In the genomic region with DNA sequence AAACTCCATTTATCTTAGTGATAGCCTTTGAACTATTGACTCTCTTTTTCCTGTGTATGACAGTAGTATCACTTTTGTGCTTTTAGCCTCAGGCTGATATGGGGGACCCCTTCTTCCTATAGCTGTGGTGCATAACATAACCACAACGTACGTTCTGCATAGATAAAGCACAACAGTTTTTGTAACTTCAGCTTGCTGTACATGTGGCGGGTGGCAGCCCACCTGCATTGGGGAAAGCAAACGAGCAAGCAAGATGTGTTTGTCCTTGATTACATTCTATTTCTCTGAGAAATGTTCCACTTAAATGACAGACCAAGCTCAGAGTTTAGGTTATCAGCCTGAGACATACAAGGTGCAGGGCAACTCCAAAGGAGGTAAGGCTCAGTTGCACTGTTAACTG, we compare ENCODE assay signal across 1 cellular context.
TF ChIP-seq lines count a peak whose summit lies in the region.

No MANE protein-coding gene starts in this region.

TF ChIP-seq in K562, 482 proteins besides CTCF, POLR2A, EP300 and RAD21 (continued from another document and continues in another):
- TF ChIP-seq, protein P1, sequence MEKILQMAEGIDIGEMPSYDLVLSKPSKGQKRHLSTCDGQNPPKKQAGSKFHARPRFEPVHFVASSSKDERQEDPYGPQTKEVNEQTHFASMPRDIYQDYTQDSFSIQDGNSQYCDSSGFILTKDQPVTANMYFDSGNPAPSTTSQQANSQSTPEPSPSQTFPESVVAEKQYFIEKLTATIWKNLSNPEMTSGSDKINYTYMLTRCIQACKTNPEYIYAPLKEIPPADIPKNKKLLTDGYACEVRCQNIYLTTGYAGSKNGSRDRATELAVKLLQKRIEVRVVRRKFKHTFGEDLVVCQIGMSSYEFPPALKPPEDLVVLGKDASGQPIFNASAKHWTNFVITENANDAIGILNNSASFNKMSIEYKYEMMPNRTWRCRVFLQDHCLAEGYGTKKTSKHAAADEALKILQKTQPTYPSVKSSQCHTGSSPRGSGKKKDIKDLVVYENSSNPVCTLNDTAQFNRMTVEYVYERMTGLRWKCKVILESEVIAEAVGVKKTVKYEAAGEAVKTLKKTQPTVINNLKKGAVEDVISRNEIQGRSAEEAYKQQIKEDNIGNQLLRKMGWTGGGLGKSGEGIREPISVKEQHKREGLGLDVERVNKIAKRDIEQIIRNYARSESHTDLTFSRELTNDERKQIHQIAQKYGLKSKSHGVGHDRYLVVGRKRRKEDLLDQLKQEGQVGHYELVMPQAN (IDR thresholded peaks at IDR 0.05; ENCODE audit: borderline replicate concordance): no peak
- TF ChIP-seq DMBX1 (CRISPR knock-in tag; IDR thresholded peaks at IDR 0.05; ENCODE audit: borderline replicate concordance) (peak; percentile 17; the same call in 1 of the 2 replicates), HDAC1 (IDR thresholded peaks at IDR 0.05) (peak in 1 of 2 experiments; percentile 82; a peak in 3 of 4 replicates), ZBED1 (IDR thresholded peaks at IDR 0.05) (no peak), NCOA1 (IDR thresholded peaks at IDR 0.05; ENCODE audit: low read depth) (peak; percentile 73; the same call in 1 of the 2 replicates), HIVEP1 (CRISPR knock-in tag; IDR thresholded peaks at IDR 0.05) (no peak), SIN3A (IDR thresholded peaks at IDR 0.05; ENCODE audit: borderline replicate concordance in 2 of 2, control insufficient read depth in 1 of 2, low read depth in 2 of 2, low read length in 2 of 2) (no peak), NCOA6 (IDR thresholded peaks at IDR 0.05) (no peak), NR2C1 (IDR thresholded peaks at IDR 0.05) (no peak), NR2C1 (tag; IDR thresholded peaks at IDR 0.05) (no peak), CCNT2 (IDR thresholded peaks at IDR 0.05; ENCODE audit: borderline replicate concordance, extremely low read depth, insufficient read length, low read depth, low read length) (no peak), MXI1 (IDR thresholded peaks at IDR 0.05; ENCODE audit: low read depth, low read length) (0 out of 2 replicates have a peak, but pooled peaks have one; percentile 17), ATF1 (CRISPR knock-in tag; IDR thresholded peaks at IDR 0.05) (no peak), ATF1 (tag; IDR thresholded peaks at IDR 0.05) (no peak), MYC (IDR thresholded peaks at IDR 0.05; ENCODE audit: low read depth, low read length) (no peak), MYC (CRISPR knock-in tag; IDR thresholded peaks at IDR 0.05; ENCODE audit: borderline replicate concordance, low read depth) (no peak), SRSF1 (IDR thresholded peaks at IDR 0.05; ENCODE audit: low read depth, low read length) (no peak), STAT5A (IDR thresholded peaks at IDR 0.05; ENCODE audit: borderline replicate concordance, low read length) (peak; percentile 90), FOSL1 (tag; conservative IDR thresholded peaks at IDR 0.05) (no peak), TCF7L2 (IDR thresholded peaks at IDR 0.05; ENCODE audit: low read depth, low read length) (no peak), MCM5 (IDR thresholded peaks at IDR 0.05; ENCODE audit: low read depth) (no peak), PHB2 (IDR thresholded peaks at IDR 0.05; ENCODE audit: low read depth) (peak; percentile 72; the same call in 1 of the 2 replicates), ZSCAN32 (CRISPR knock-in tag; IDR thresholded peaks at IDR 0.05) (no peak), MYBL2 (IDR thresholded peaks at IDR 0.05; ENCODE audit: low read depth) (no peak), MYBL2 (CRISPR knock-in tag; IDR thresholded peaks at IDR 0.05; ENCODE audit: borderline replicate concordance) (no peak), NFATC3 (IDR thresholded peaks at IDR 0.05) (no peak), SNIP1 (IDR thresholded peaks at IDR 0.05; ENCODE audit: low read depth) (no peak), PRMT5 (CRISPR knock-in tag; IDR thresholded peaks at IDR 0.05) (no peak), THRAP3 (IDR thresholded peaks at IDR 0.05; ENCODE audit: borderline replicate concordance) (no peak), ZNF785 (CRISPR knock-in tag; IDR thresholded peaks at IDR 0.05) (no peak), PML (IDR thresholded peaks at IDR 0.05; ENCODE audit: low read length) (peak; percentile 82), ZNF695 (CRISPR knock-in tag; IDR thresholded peaks at IDR 0.05) (no peak), STAT5B (CRISPR knock-in tag; IDR thresholded peaks at IDR 0.05) (no peak), FOXA3 (CRISPR knock-in tag; conservative IDR thresholded peaks at IDR 0.05 in 1 of 2, IDR thresholded peaks at IDR 0.05 in 1 of 2) (peak; percentile 57 to 97; a peak in 3 of 4 replicates), ZNF57 (CRISPR knock-in tag; IDR thresholded peaks at IDR 0.05) (no peak), SMARCE1 (IDR thresholded peaks at IDR 0.05) (peak; percentile 65; the same call in 1 of the 2 replicates), CBFB (CRISPR knock-in tag; IDR thresholded peaks at IDR 0.05) (no peak), SMAD3 (CRISPR knock-in tag; conservative IDR thresholded peaks at IDR 0.05) (no peak), PRPF4 (IDR thresholded peaks at IDR 0.05; ENCODE audit: insufficient read depth, low read depth, low read length, poor library complexity, severe bottlenecking) (no peak), DACH1 (IDR thresholded peaks at IDR 0.05; ENCODE audit: partially characterized antibody) (no peak), E2F3 (CRISPR knock-in tag; IDR thresholded peaks at IDR 0.05) (no peak), ZNF445 (CRISPR knock-in tag; IDR thresholded peaks at IDR 0.05; ENCODE audit: low read depth) (no peak)
- TF ChIP-seq, protein P2, sequence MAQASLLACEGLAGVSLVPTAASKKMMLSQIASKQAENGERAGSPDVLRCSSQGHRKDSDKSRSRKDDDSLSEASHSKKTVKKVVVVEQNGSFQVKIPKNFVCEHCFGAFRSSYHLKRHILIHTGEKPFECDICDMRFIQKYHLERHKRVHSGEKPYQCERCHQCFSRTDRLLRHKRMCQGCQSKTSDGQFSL (CRISPR knock-in tag; IDR thresholded peaks at IDR 0.05): no peak
- TF ChIP-seq, protein P2 (tag; IDR thresholded peaks at IDR 0.05): no peak
- TF ChIP-seq, protein P3, sequence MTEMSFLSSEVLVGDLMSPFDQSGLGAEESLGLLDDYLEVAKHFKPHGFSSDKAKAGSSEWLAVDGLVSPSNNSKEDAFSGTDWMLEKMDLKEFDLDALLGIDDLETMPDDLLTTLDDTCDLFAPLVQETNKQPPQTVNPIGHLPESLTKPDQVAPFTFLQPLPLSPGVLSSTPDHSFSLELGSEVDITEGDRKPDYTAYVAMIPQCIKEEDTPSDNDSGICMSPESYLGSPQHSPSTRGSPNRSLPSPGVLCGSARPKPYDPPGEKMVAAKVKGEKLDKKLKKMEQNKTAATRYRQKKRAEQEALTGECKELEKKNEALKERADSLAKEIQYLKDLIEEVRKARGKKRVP (CRISPR knock-in tag; IDR thresholded peaks at IDR 0.05): no peak
- TF ChIP-seq, protein P4, sequence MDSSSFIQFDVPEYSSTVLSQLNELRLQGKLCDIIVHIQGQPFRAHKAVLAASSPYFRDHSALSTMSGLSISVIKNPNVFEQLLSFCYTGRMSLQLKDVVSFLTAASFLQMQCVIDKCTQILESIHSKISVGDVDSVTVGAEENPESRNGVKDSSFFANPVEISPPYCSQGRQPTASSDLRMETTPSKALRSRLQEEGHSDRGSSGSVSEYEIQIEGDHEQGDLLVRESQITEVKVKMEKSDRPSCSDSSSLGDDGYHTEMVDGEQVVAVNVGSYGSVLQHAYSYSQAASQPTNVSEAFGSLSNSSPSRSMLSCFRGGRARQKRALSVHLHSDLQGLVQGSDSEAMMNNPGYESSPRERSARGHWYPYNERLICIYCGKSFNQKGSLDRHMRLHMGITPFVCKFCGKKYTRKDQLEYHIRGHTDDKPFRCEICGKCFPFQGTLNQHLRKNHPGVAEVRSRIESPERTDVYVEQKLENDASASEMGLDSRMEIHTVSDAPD (CRISPR knock-in tag; IDR thresholded peaks at IDR 0.05): no peak
- TF ChIP-seq, protein P5, sequence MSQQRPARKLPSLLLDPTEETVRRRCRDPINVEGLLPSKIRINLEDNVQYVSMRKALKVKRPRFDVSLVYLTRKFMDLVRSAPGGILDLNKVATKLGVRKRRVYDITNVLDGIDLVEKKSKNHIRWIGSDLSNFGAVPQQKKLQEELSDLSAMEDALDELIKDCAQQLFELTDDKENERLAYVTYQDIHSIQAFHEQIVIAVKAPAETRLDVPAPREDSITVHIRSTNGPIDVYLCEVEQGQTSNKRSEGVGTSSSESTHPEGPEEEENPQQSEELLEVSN (IDR thresholded peaks at IDR 0.05; ENCODE audit: borderline replicate concordance in 1 of 2, extremely low read depth in 1 of 2, insufficient read depth in 1 of 2, insufficient read length in 1 of 2, low read depth in 1 of 2, low read length in 1 of 2, poor library complexity in 1 of 2, severe bottlenecking in 1 of 2): no peak
- TF ChIP-seq, protein P6, sequence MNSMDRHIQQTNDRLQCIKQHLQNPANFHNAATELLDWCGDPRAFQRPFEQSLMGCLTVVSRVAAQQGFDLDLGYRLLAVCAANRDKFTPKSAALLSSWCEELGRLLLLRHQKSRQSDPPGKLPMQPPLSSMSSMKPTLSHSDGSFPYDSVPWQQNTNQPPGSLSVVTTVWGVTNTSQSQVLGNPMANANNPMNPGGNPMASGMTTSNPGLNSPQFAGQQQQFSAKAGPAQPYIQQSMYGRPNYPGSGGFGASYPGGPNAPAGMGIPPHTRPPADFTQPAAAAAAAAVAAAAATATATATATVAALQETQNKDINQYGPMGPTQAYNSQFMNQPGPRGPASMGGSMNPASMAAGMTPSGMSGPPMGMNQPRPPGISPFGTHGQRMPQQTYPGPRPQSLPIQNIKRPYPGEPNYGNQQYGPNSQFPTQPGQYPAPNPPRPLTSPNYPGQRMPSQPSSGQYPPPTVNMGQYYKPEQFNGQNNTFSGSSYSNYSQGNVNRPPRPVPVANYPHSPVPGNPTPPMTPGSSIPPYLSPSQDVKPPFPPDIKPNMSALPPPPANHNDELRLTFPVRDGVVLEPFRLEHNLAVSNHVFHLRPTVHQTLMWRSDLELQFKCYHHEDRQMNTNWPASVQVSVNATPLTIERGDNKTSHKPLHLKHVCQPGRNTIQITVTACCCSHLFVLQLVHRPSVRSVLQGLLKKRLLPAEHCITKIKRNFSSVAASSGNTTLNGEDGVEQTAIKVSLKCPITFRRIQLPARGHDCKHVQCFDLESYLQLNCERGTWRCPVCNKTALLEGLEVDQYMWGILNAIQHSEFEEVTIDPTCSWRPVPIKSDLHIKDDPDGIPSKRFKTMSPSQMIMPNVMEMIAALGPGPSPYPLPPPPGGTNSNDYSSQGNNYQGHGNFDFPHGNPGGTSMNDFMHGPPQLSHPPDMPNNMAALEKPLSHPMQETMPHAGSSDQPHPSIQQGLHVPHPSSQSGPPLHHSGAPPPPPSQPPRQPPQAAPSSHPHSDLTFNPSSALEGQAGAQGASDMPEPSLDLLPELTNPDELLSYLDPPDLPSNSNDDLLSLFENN (IDR thresholded peaks at IDR 0.05; ENCODE audit: low read depth in 2 of 2, low read length in 2 of 2): peak in 1 of 2 experiments; percentile 55; a peak in 1 of 4 replicates
- TF ChIP-seq, protein P7, sequence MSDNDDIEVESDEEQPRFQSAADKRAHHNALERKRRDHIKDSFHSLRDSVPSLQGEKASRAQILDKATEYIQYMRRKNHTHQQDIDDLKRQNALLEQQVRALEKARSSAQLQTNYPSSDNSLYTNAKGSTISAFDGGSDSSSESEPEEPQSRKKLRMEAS (CRISPR knock-in tag; IDR thresholded peaks at IDR 0.05): peak; percentile 65
- TF ChIP-seq, protein P8, sequence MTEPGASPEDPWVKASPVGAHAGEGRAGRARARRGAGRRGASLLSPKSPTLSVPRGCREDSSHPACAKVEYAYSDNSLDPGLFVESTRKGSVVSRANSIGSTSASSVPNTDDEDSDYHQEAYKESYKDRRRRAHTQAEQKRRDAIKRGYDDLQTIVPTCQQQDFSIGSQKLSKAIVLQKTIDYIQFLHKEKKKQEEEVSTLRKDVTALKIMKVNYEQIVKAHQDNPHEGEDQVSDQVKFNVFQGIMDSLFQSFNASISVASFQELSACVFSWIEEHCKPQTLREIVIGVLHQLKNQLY (CRISPR knock-in tag; conservative IDR thresholded peaks at IDR 0.05): no peak
- TF ChIP-seq, protein P9, sequence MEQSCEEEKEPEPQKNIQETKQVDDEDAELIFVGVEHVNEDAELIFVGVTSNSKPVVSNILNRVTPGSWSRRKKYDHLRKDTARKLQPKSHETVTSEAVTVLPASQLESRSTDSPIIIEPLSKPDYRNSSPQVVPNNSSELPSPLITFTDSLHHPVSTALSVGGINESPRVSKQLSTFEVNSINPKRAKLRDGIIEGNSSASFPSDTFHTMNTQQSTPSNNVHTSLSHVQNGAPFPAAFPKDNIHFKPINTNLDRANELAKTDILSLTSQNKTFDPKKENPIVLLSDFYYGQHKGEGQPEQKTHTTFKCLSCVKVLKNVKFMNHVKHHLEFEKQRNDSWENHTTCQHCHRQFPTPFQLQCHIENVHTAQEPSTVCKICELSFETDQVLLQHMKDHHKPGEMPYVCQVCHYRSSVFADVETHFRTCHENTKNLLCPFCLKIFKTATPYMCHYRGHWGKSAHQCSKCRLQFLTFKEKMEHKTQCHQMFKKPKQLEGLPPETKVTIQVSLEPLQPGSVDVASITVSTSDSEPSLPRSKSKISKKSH (CRISPR knock-in tag; IDR thresholded peaks at IDR 0.05): no peak
- TF ChIP-seq, protein P10, sequence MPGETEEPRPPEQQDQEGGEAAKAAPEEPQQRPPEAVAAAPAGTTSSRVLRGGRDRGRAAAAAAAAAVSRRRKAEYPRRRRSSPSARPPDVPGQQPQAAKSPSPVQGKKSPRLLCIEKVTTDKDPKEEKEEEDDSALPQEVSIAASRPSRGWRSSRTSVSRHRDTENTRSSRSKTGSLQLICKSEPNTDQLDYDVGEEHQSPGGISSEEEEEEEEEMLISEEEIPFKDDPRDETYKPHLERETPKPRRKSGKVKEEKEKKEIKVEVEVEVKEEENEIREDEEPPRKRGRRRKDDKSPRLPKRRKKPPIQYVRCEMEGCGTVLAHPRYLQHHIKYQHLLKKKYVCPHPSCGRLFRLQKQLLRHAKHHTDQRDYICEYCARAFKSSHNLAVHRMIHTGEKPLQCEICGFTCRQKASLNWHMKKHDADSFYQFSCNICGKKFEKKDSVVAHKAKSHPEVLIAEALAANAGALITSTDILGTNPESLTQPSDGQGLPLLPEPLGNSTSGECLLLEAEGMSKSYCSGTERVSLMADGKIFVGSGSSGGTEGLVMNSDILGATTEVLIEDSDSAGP (CRISPR knock-in tag; IDR thresholded peaks at IDR 0.05): no peak
- TF ChIP-seq, protein P11, sequence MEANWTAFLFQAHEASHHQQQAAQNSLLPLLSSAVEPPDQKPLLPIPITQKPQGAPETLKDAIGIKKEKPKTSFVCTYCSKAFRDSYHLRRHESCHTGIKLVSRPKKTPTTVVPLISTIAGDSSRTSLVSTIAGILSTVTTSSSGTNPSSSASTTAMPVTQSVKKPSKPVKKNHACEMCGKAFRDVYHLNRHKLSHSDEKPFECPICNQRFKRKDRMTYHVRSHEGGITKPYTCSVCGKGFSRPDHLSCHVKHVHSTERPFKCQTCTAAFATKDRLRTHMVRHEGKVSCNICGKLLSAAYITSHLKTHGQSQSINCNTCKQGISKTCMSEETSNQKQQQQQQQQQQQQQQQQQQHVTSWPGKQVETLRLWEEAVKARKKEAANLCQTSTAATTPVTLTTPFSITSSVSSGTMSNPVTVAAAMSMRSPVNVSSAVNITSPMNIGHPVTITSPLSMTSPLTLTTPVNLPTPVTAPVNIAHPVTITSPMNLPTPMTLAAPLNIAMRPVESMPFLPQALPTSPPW (CRISPR knock-in tag; IDR thresholded peaks at IDR 0.05): no peak
